ENCODE assay signal across 25 cellular contexts in genomic region chr11:44382118-44382517, GRCh38.
"Had no signal": no experiment of that assay in that cellular context is flagged by ENCODE, and none has a peak within 500 bp of the region (broad histone marks: within the 10 kb centered on the region; RNA-seq: fewer than 3 reads in every experiment).

No MANE protein-coding gene starts in this region.

- H3K9me3 ChIP-seq: mucosa of descending colon, neutrophil, psoas muscle, right lobe of liver, testis, thyroid gland, transverse colon, vagina had no signal

- H3K4me3 ChIP-seq: left ventricle myocardium inferior, lung, mucosa of descending colon, psoas muscle, right lobe of liver, stomach, testis, thyroid gland, transverse colon, upper lobe of left lung, vagina had no signal

- H3K9ac ChIP-seq: parathyroid adenoma had no signal

- H3K4me1 ChIP-seq: left ventricle myocardium inferior, parathyroid adenoma, psoas muscle, stomach, testis, transverse colon, upper lobe of left lung, vagina had no signal

- H3K27me3 ChIP-seq: right lobe of liver, testis, thyroid gland, vagina had no signal

- H3K36me3 ChIP-seq: left ventricle myocardium inferior, neutrophil, right lobe of liver, stomach, thyroid gland, transverse colon, upper lobe of left lung, vagina had no signal

- DNase-seq: islet precursor cell; left ventricle myocardium inferior; mesendoderm; midbrain; mucosa of descending colon; naive thymus-derived CD4-positive, alpha-beta T cell; occipital lobe; psoas muscle; stimulated activated CD4-positive, alpha-beta T cell treated with anti-CD3 and anti-CD28 coated beads, Interleukin-12 subunit alpha, Interleukin-12 subunit beta, amount 100 ng/mL, for 4 hours; stimulated activated CD4-positive, alpha-beta T cell treated with anti-CD3 and anti-CD28 coated beads, Interleukin-15, amount 100 ng/mL, for 24 hours; stimulated activated CD4-positive, alpha-beta T cell treated with anti-CD3 and anti-CD28 coated beads, Interleukin-2, amount 100 ng/mL, for 24 hours; stimulated activated CD4-positive, alpha-beta T cell treated with anti-CD3 and anti-CD28 coated beads, Interleukin-4, amount 100 ng/mL, for 1 hour; stimulated activated naive B cell treated with anti-CD40 and anti-IgM and Interleukin-4, amounts not matched to agents 10 μg/mL and 1 μg/mL and 100 μg/mL, for 72 hours; stimulated activated naive CD8-positive, alpha-beta T cell treated with anti-CD3 and anti-CD28 coated beads, Interleukin-15, Interleukin-2, amounts not matched to agents 100 U/mL and 50 U/mL, for 24 hours; stomach; testis; transverse colon had no signal

- ATAC-seq: mucosa of descending colon; naive thymus-derived CD4-positive, alpha-beta T cell; natural killer cell treated with Interleukin-12 subunit alpha and Interleukin-12 subunit beta and Interleukin-15 and Interleukin-18, amount 100 ng/mL, for 72 hours; psoas muscle; right lobe of liver; stimulated activated naive B cell treated with anti-CD40 and anti-IgM and Interleukin-4, amounts not matched to agents 10 μg/mL and 1 μg/mL and 100 μg/mL, for 72 hours; stimulated activated naive CD8-positive, alpha-beta T cell treated with anti-CD3 and anti-CD28 coated beads, Interleukin-15, Interleukin-2, amounts not matched to agents 100 U/mL and 50 U/mL, for 24 hours had no signal

- H3K27ac ChIP-seq: left ventricle myocardium inferior, neutrophil, parathyroid adenoma, psoas muscle, right lobe of liver, stomach, testis, transverse colon, upper lobe of left lung, vagina had no signal
